Comparison of ENCODE assay signal across 8 cellular contexts in genomic region chr14:103920981-103921854, GRCh38. TPM values are rescaled to one million over a fixed set of nuclear protein-coding genes. Genes with fewer than 3 reads are reported as not detected.
DNase-seq lines count a peak whose midpoint lies in the region; ATAC-seq, FAIRE-seq and TF ChIP-seq lines count a peak whose summit lies in the region.

No MANE protein-coding gene starts in this region.

- peaks cover 0 to 36% (median 15%) of the 10 kb centered on the region in 4 donors for H3K4me1 Mint-ChIP-seq in naive thymus-derived CD8-positive, alpha-beta T cell
- peaks cover 6 to 13% of the 10 kb centered on the region in 2 donors for H3K4me1 Mint-ChIP-seq in stimulated activated naive B cell treated with anti-CD40 and anti-IgM and Interleukin-4, amounts not matched to agents 10 μg/mL and 1 μg/mL and 100 μg/mL, for 72 hours

- H2AFZ ChIP-seq in GM23248 (peak overlapping the region; percentile 82), fibroblast of lung (ENCODE audit: low read length) (peak overlapping the region; percentile 79)

- no peaks in the 10 kb centered on the region for H3K9me3 Mint-ChIP-seq in naive thymus-derived CD8-positive, alpha-beta T cell
- H3K9me3 Mint-ChIP-seq in stimulated activated naive B cell treated with anti-CD40 and anti-IgM and Interleukin-4, amounts not matched to agents 10 μg/mL and 1 μg/mL and 100 μg/mL, for 72 hours = no peaks in the 10 kb centered on the region

- H3K9ac ChIP-seq in GM23248 = peak overlapping the region; percentile 88
- H3K9ac ChIP-seq in fibroblast of lung (ENCODE audit: insufficient read depth, low read length) = peak overlapping the region; percentile 90

- no peaks in the 10 kb centered on the region for H3K9me2 ChIP-seq in GM23248 (ENCODE audit: insufficient read depth)

- peak overlapping the region; percentile 83 to 93 (median 89) for H3K4me3 Mint-ChIP-seq in naive thymus-derived CD8-positive, alpha-beta T cell
- peak overlapping the region; percentile 89 to 91 for H3K4me3 Mint-ChIP-seq in stimulated activated naive B cell treated with anti-CD40 and anti-IgM and Interleukin-4, amounts not matched to agents 10 μg/mL and 1 μg/mL and 100 μg/mL, for 72 hours

- POLR2A ChIA-PET in naive thymus-derived CD8-positive, alpha-beta T cell (lab: Charles Lee) = interaction anchor here (0.5 to 1.4 kb wide), 3 partner anchors 9 to 174 kb away, joined by 3 to 5 read pairs (median 4); no protein-coding TSS in a partner anchor

- peak; percentile 91 for DNase-seq in EL
- DNase-seq in GM23248 = peak; percentile 95
- DNase-seq in Kasumi-1 (lab: John Stamatoyannopoulos, UW) = peak; percentile 86 to 89
- peak; percentile 65 for DNase-seq in RCC 7860 (ENCODE audit: low spot score)
- peak; percentile 90 to 95 for DNase-seq in activated T-helper 1 cell treated with anti-CD3 and anti-CD28 coated beads, Interleukin-2, amount 50 U/mL, for 16 hours (ENCODE audit: low read depth in 1 of 2, low spot score in 1 of 2)
- peak; percentile 87 to 89 for DNase-seq in fibroblast of lung (ENCODE audit: low read depth in 2 of 2)
- peak; percentile 89 to 99 (median 94) for DNase-seq in naive thymus-derived CD8-positive, alpha-beta T cell
- peak; percentile 91 for DNase-seq in stimulated activated naive B cell treated with anti-CD40 and anti-IgM and Interleukin-4, amounts not matched to agents 10 μg/mL and 1 μg/mL and 100 μg/mL, for 72 hours

- WGBS in GM23248 (ENCODE audit: low coverage in 1 of 2, low lambda C conversion rate in 2 of 2, missing lambda C conversion rate in 2 of 2), 2 experiments = 2% methylated on average over 55 to 56 of the region's 58 CpGs

- in situ Hi-C loops in GM23248 (cut with MboI) = no loop called here

- H3K27ac ChIP-seq in GM23248 (peak overlapping the region; percentile 62), fibroblast of lung (ENCODE audit: insufficient read depth, low read length) (peak overlapping the region; percentile 73)

- peaks cover 51% of the 10 kb centered on the region for H3K79me2 ChIP-seq in GM23248 (ENCODE audit: insufficient read depth)
- peaks cover 39% of the 10 kb centered on the region for H3K79me2 ChIP-seq in fibroblast of lung (ENCODE audit: control insufficient read depth, insufficient read depth, low read length)

- peaks cover 5% of the 10 kb centered on the region; the same call in 1 of the 2 replicates for H3K27me3 ChIP-seq in GM23248 (replicated peaks; ENCODE audit: insufficient read depth)
- H3K27me3 ChIP-seq in fibroblast of lung (ENCODE audit: control insufficient read depth, insufficient read depth, low read length) = no peaks in the 10 kb centered on the region

- H3K9me3 ChIP-seq in GM23248 (ENCODE audit: low read depth) = no peaks in the 10 kb centered on the region
- no peaks in the 10 kb centered on the region for H3K9me3 ChIP-seq in fibroblast of lung (ENCODE audit: control insufficient read depth, insufficient read depth, low read depth, low read length)

- peak; percentile 92 to 95 for TF ChIP-seq CTCF in fibroblast of lung (conservative IDR thresholded peaks at IDR 0.05 in 1 of 2, IDR thresholded peaks at IDR 0.05 in 1 of 2; ENCODE audit: low read depth in 1 of 2, low read length in 2 of 2)

- H3K4me2 ChIP-seq in GM23248 (ENCODE audit: unreplicated experiment) = peak overlapping the region; percentile 92
- peak overlapping the region; percentile 64 for H3K4me2 ChIP-seq in fibroblast of lung (ENCODE audit: extremely low read depth, insufficient read depth, low read length)

- H3F3A ChIP-seq in GM23248 (ENCODE audit: insufficient read depth) = no peaks in the 10 kb centered on the region

- peaks cover 7% of the 10 kb centered on the region; the same call in 1 of the 2 replicates for H3K4me1 ChIP-seq in GM23248 (ENCODE audit: insufficient read depth)
- no peaks in the 10 kb centered on the region for H3K4me1 ChIP-seq in fibroblast of lung (ENCODE audit: control insufficient read depth, extremely low read depth, insufficient read depth, low read length)

- ATAC-seq in naive thymus-derived CD8-positive, alpha-beta T cell = peak; percentile 98
- peak; percentile 97 to 98 for ATAC-seq in stimulated activated naive B cell treated with anti-CD40 and anti-IgM and Interleukin-4, amounts not matched to agents 10 μg/mL and 1 μg/mL and 100 μg/mL, for 72 hours (replicated peaks)

- H3K36me3 Mint-ChIP-seq in naive thymus-derived CD8-positive, alpha-beta T cell = peaks cover 0 to 16% (median 0%) of the 10 kb centered on the region in 3 donors
- H3K36me3 Mint-ChIP-seq in stimulated activated naive B cell treated with anti-CD40 and anti-IgM and Interleukin-4, amounts not matched to agents 10 μg/mL and 1 μg/mL and 100 μg/mL, for 72 hours = peaks cover 4 to 7% of the 10 kb centered on the region in 2 donors

- FAIRE-seq in RCC 7860 (lab: Jason Lieb, UNC) = no peak

- H3K4me3 ChIP-seq in GM23248 (peak overlapping the region; percentile 96), fibroblast of lung (replicated peaks in 1 of 4; ENCODE audit: control extremely low read depth in 1 of 4, insufficient read depth in 1 of 4, low read depth in 3 of 4, low read length in 4 of 4) (peak overlapping the region; percentile 83 to 100 (median 96))

- H3K27me3 Mint-ChIP-seq in naive thymus-derived CD8-positive, alpha-beta T cell = peaks cover 4 to 15% (median 7%) of the 10 kb centered on the region in 5 donors
- H3K27me3 Mint-ChIP-seq in stimulated activated naive B cell treated with anti-CD40 and anti-IgM and Interleukin-4, amounts not matched to agents 10 μg/mL and 1 μg/mL and 100 μg/mL, for 72 hours = peaks cover 5 to 12% of the 10 kb centered on the region in 2 donors

- 0 out of 2 replicates have a peak, but pooled peaks cover 5% of the 10 kb centered on the region for H3K36me3 ChIP-seq in GM23248 (ENCODE audit: low read depth)
- peaks cover 4% of the 10 kb centered on the region for H3K36me3 ChIP-seq in fibroblast of lung (ENCODE audit: control insufficient read depth, insufficient read depth, low read length)

- H4K20me1 ChIP-seq in GM23248 (ENCODE audit: insufficient read depth) (no peaks in the 10 kb centered on the region), fibroblast of lung (ENCODE audit: control insufficient read depth, extremely low read depth, insufficient read depth, low read length) (no peaks in the 10 kb centered on the region)

- peak overlapping the region; percentile 53 to 94 (median 83) for H3K27ac Mint-ChIP-seq in naive thymus-derived CD8-positive, alpha-beta T cell
- peak overlapping the region; percentile 85 for H3K27ac Mint-ChIP-seq in stimulated activated naive B cell treated with anti-CD40 and anti-IgM and Interleukin-4, amounts not matched to agents 10 μg/mL and 1 μg/mL and 100 μg/mL, for 72 hours

RNA-seq across cellular contexts. Expression of gene TDRD9, which starts 7.0 kb away (rescaled TPM):
- total RNA-seq in GM23248 (2014; rRNA removed; shearing (Covaris generic)) = not detected in 2 replicates
- polyA plus RNA-seq in GM23248 (2016; fragmentation: Nextera tagmentation; extraction: Ambion mirVana) (not detected in 2 replicates), fibroblast of lung (0.28 and 0.63 TPM in 2 replicates)
- 0.50 and 1.0 TPM in 2 replicates for total RNA-seq in fibroblast of lung
- polyA plus RNA-seq in fibroblast of lung (2012) = 0.03 and 0.41 TPM in 2 replicates
- polyA minus RNA-seq in fibroblast of lung (ENCODE audit: low replicate concordance) = not detected in 2 replicates
- 1 to 10 TPM in 1 of 2 experiments, under 1 TPM in 1; 0.22 to 1.1 TPM for total RNA-seq in naive thymus-derived CD8-positive, alpha-beta T cell
- polyA plus RNA-seq in naive thymus-derived CD8-positive, alpha-beta T cell = under 1 TPM; 0.57 to 0.77 (median 0.74) TPM

RNA-seq across cellular contexts. Expression of gene RD3L, which starts 21.1 kb away (rescaled TPM):
- not detected in 2 replicates for total RNA-seq in GM23248 (2014; rRNA removed; shearing (Covaris generic))
- polyA plus RNA-seq in GM23248 (2016; fragmentation: Nextera tagmentation; extraction: Ambion mirVana) = not detected in 2 replicates
- not detected in 2 replicates for total RNA-seq in fibroblast of lung
- polyA plus RNA-seq in fibroblast of lung = not detected in 2 replicates
- polyA plus RNA-seq in fibroblast of lung (2012) = not detected in 2 replicates
- polyA minus RNA-seq in fibroblast of lung (ENCODE audit: low replicate concordance) = not detected in 2 replicates
- not detected for total RNA-seq in naive thymus-derived CD8-positive, alpha-beta T cell
- not detected for polyA plus RNA-seq in naive thymus-derived CD8-positive, alpha-beta T cell

Comparison
In these comparisons a context has a peak if more than half of its experiments do, and no peak if none do; other contexts are left out.
1. Peak in every context shown above with its lines: DNase-seq, ATAC-seq, H3K4me3 ChIP-seq and H3K27ac ChIP-seq.